28 cellular contexts compared by ENCODE assay signal in the genomic region with DNA sequence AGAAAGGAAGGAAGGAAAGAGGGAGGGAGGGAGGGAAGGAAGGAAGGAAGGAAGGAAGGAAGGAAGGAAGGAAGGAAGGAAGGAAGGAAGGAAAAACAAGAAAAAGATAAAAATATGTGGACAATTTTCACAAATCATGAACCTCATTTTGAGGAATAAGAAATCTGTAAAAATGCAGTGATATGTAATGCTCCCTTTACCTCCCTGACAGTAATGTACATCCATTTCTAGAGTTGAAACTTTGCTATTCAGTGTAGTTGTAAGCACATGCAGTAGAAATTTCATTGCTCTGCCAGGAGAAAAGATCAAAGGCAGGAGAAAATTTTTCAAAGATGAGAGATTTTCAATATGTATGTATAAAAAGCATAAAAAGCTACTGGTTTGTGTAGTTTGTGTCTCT.
"Had no signal": no experiment of that assay in that cellular context is flagged by ENCODE, and none has a peak within 500 bp of the region (broad histone marks: within the 10 kb centered on the region; RNA-seq: fewer than 3 reads in every experiment).

No MANE protein-coding gene starts in this region.

- H3K4me1 ChIP-seq: colonic mucosa, esophagus muscularis mucosa, esophagus squamous epithelium, foreskin keratinocyte, gastrocnemius medialis, gastroesophageal sphincter, heart left ventricle, heart right ventricle had no signal

- ATAC-seq: effector memory CD8-positive, alpha-beta T cell; esophagus mucosa; foreskin keratinocyte; gastrocnemius medialis; gastroesophageal sphincter; heart left ventricle; heart right ventricle had no signal

- FAIRE-seq: colon, endometrium, endothelial cell of umbilical vein, frontal cortex had no signal

- H3K36me3 ChIP-seq: colonic mucosa, esophagus muscularis mucosa, esophagus squamous epithelium, gastrocnemius medialis, gastroesophageal sphincter, heart left ventricle, heart right ventricle had no signal

- H3K9me3 ChIP-seq: colonic mucosa, esophagus muscularis mucosa, esophagus squamous epithelium, gastrocnemius medialis, gastroesophageal sphincter, heart left ventricle, heart right ventricle had no signal

- H3K27me3 ChIP-seq: colonic mucosa, esophagus muscularis mucosa, esophagus squamous epithelium, foreskin keratinocyte, gastrocnemius medialis, heart right ventricle had no signal

- H3K4me3 ChIP-seq: colonic mucosa, coronary artery, dorsolateral prefrontal cortex, esophagus muscularis mucosa, esophagus squamous epithelium, gastrocnemius medialis, gastroesophageal sphincter, heart left ventricle, heart right ventricle had no signal

- DNase-seq: colonic mucosa; cortex of kidney; dermis blood vessel endothelial cell; dorsolateral prefrontal cortex; effector CD4-positive, alpha-beta T cell; effector CD8-positive, alpha-beta T cell; effector memory CD4-positive, alpha-beta T cell; effector memory CD8-positive, alpha-beta T cell; endodermal cell; erythroblast; esophagus squamous epithelium; foreskin fibroblast; foreskin keratinocyte; foreskin melanocyte; gastrocnemius medialis; glutamatergic neuron; head of caudate nucleus; heart left ventricle; heart right ventricle had no signal

- H3K27ac ChIP-seq: colonic mucosa, coronary artery, dorsolateral prefrontal cortex, epithelial cell of prostate, esophagus muscularis mucosa, esophagus squamous epithelium, foreskin keratinocyte, gastrocnemius medialis, gastroesophageal sphincter, heart left ventricle, heart right ventricle had no signal
